In the genomic region with DNA sequence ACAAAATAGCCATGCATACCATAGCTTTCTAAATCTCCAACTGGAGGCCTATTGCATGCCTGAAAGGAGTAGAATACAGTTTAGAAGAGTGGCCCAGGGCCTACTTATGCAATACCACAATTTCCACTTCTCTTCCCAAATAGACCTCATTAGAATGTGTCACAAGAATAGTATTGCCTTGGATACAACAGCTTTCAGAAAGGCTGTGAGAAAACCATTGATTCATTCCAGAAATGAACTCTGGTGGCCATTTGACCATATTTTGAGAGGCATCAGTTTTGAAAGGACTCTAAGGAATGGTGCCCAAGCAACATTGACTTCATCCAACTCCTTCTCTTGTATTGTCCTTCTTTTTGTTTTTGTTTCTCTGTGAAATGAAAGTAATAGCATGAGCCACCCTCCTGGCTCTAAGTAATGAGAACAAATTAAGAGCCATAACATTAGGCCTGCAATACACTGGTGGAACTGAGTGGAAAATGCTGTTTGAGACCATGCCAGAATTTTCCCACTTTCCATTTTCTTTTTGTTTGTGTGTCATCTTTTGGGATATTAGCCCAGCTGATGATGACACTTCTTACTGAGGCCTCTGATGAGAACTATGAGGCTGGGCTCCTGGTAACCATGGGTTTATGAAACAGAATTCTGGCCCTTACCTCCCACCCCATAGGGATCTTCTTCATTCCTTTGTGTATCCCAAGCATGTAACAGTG, we compare ENCODE assay signal across 15 cellular contexts.
"Had no signal": no experiment of that assay in that cellular context is flagged by ENCODE, and none has a peak within 500 bp of the region (broad histone marks: within the 10 kb centered on the region; RNA-seq: fewer than 3 reads in every experiment).

No MANE protein-coding gene starts in this region.

- DNase-seq: activated CD4-positive, alpha-beta T cell treated with anti-CD3 and anti-CD28 coated beads, Interleukin-2, amount 10 ng/mL, durations not matched to agents 7 days and 5 days; activated CD4-positive, CD25-positive, alpha-beta regulatory T cell; activated naive CD4-positive, alpha-beta T cell treated with anti-CD3 and anti-CD28 coated beads, Interleukin-2, amount 10 ng/mL, durations not matched to agents 7 days and 5 days; activated T-cell treated with anti-CD3 and anti-CD28 coated beads for 4 hours; adrenal gland; central memory CD4-positive, alpha-beta T cell; cortex of kidney; effector memory CD4-positive, alpha-beta T cell; left colon; occipital lobe; stomach; tibial artery had no signal

- H3K4me3 ChIP-seq: adrenal gland, skin epidermis, stomach, tibial artery had no signal

- ATAC-seq: activated T-helper 17 cell treated with anti-CD3 and anti-CD28 coated beads, Interleukin-2, amount 50 U/mL, for 72 hours; left colon; natural killer cell treated with Interleukin-12 subunit alpha and Interleukin-12 subunit beta and Interleukin-15 and Interleukin-18, amount 100 ng/mL, for 72 hours had no signal
